In the genomic region with DNA sequence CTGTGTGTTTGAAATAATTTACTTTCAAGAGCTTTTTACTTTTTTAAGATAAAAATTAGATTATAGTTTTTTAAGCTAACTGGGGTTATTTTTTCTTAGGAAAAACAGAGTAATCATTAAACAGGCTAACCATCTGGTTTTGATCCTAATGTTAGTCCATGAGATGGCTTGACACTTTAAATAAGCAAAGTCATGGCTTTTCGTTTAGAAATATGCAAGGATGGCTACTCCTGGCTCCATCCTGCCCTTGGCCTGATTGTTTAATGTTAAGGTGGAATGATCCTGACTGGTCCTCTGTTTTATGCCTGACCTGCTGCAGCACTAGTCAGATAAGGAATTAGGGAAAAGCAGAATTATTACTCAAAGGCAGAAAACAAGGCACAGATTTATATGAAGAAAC, we compare ENCODE assay signal across 25 cellular contexts.
"Had no signal": no experiment of that assay in that cellular context is flagged by ENCODE, and none has a peak within 500 bp of the region (broad histone marks: within the 10 kb centered on the region; RNA-seq: fewer than 3 reads in every experiment).

No MANE protein-coding gene starts in this region.

- H3K4me3 ChIP-seq: dorsolateral prefrontal cortex, hepatocyte, lower lobe of right lung, prostate gland, right atrium auricular region, stomach, testis, upper lobe of left lung had no signal

- H3K36me3 ChIP-seq: brain microvascular endothelial cell, lower lobe of right lung, prostate gland, right atrium auricular region, stomach, upper lobe of left lung had no signal

- H2AFZ ChIP-seq: hepatocyte had no signal

- H3K9me3 Mint-ChIP-seq: activated CD4-positive, alpha-beta T cell treated with anti-CD3 and anti-CD28 coated beads, Interleukin-2, amount 10 ng/mL, durations not matched to agents 24 days and 14 days; activated naive CD4-positive, alpha-beta T cell treated with anti-CD3 and anti-CD28 coated beads for 36 hours; activated T-cell treated with anti-CD3 and anti-CD28 coated beads, Interleukin-2, amount 50 U/mL, for 24 hours; activated T-helper 2 cell treated with anti-CD3 and anti-CD28 coated beads, Interferon-gamma antibody, Interleukin-2, Interleukin-4, amounts not matched to agents 10 μg/mL and 5 μg/mL and 100 μg/mL, durations not matched to agents 14 hours and 24 hours and 36 hours; neural crest cell; stimulated activated effector memory CD8-positive, alpha-beta T cell treated with anti-CD3 and anti-CD28 coated beads, Interleukin-12 subunit alpha, Interleukin-12 subunit beta, amount 100 ng/mL, for 72 hours; T-cell had no signal

- H3K4me3 Mint-ChIP-seq: activated CD4-positive, alpha-beta T cell treated with anti-CD3 and anti-CD28 coated beads, Interleukin-2, amount 10 ng/mL, durations not matched to agents 24 days and 14 days; activated CD8-positive, alpha-beta T cell treated with anti-CD3 and anti-CD28 coated beads, Interleukin-2, amount 10 ng/mL, durations not matched to agents 7 days and 5 days; activated naive CD4-positive, alpha-beta T cell treated with anti-CD3 and anti-CD28 coated beads for 36 hours; activated T-cell treated with anti-CD3 and anti-CD28 coated beads, Interleukin-2, amount 50 U/mL, for 24 hours; neural crest cell; stimulated activated effector memory CD8-positive, alpha-beta T cell treated with anti-CD3 and anti-CD28 coated beads, Interleukin-12 subunit alpha, Interleukin-12 subunit beta, amount 100 ng/mL, for 72 hours; T-cell had no signal

- ATAC-seq: activated CD8-positive, alpha-beta T cell treated with anti-CD3 and anti-CD28 coated beads, Interleukin-2, amount 10 ng/mL, durations not matched to agents 7 days and 5 days; lower lobe of right lung; stimulated activated effector memory CD8-positive, alpha-beta T cell treated with anti-CD3 and anti-CD28 coated beads, Interleukin-12 subunit alpha, Interleukin-12 subunit beta, amount 100 ng/mL, for 72 hours; T-cell had no signal

- H3K79me2 ChIP-seq: hepatocyte had no signal

- H3K9me3 ChIP-seq: lower lobe of right lung, prostate gland, right atrium auricular region, stomach, testis, upper lobe of left lung had no signal

- H3K27me3 ChIP-seq: brain microvascular endothelial cell, dorsolateral prefrontal cortex, hepatocyte, right atrium auricular region, stomach, testis, upper lobe of left lung had no signal

- H3K27ac ChIP-seq: brain microvascular endothelial cell, epithelial cell of prostate, hepatocyte, lower lobe of right lung, prostate gland, testis, upper lobe of left lung had no signal

- H3K4me1 ChIP-seq: prostate gland, testis, upper lobe of left lung had no signal

- H3K27me3 Mint-ChIP-seq: activated T-cell treated with anti-CD3 and anti-CD28 coated beads, Interleukin-2, amount 50 U/mL, for 24 hours had no signal

- DNase-seq: activated CD4-positive, alpha-beta T cell treated with anti-CD3 and anti-CD28 coated beads, Interleukin-2, amount 10 ng/mL, durations not matched to agents 24 days and 14 days; activated CD4-positive, CD25-positive, alpha-beta regulatory T cell; activated CD8-positive, alpha-beta T cell treated with anti-CD3 and anti-CD28 coated beads, Interleukin-2, amount 10 ng/mL, durations not matched to agents 7 days and 5 days; activated naive CD4-positive, alpha-beta T cell treated with anti-CD3 and anti-CD28 coated beads for 36 hours; activated T-cell treated with anti-CD3 and anti-CD28 coated beads, Interleukin-2, amount 50 U/mL, for 24 hours; anterior cingulate cortex; brain microvascular endothelial cell; central memory CD4-positive, alpha-beta T cell; dorsolateral prefrontal cortex; left cardiac atrium; lower lobe of right lung; small intestine; stimulated activated CD4-positive, alpha-beta T cell treated with anti-CD3 and anti-CD28 coated beads, Interleukin-15, amount 100 ng/mL, for 24 hours; stimulated activated CD4-positive, alpha-beta T cell treated with anti-CD3 and anti-CD28 coated beads, Interleukin-4, amount 100 ng/mL, for 24 hours; stomach; T-cell; testis; upper lobe of left lung had no signal

- H3K4me2 ChIP-seq: hepatocyte had no signal

- H3K36me3 Mint-ChIP-seq: stimulated activated effector memory CD8-positive, alpha-beta T cell treated with anti-CD3 and anti-CD28 coated beads, Interleukin-12 subunit alpha, Interleukin-12 subunit beta, amount 100 ng/mL, for 72 hours; T-cell had no signal

- H3K4me1 Mint-ChIP-seq: activated CD4-positive, alpha-beta T cell treated with anti-CD3 and anti-CD28 coated beads, Interleukin-2, amount 10 ng/mL, durations not matched to agents 24 days and 14 days; neural crest cell; stimulated activated effector memory CD8-positive, alpha-beta T cell treated with anti-CD3 and anti-CD28 coated beads, Interleukin-12 subunit alpha, Interleukin-12 subunit beta, amount 100 ng/mL, for 72 hours; T-cell had no signal

- H3K27ac Mint-ChIP-seq: activated CD4-positive, alpha-beta T cell treated with anti-CD3 and anti-CD28 coated beads, Interleukin-2, amount 10 ng/mL, durations not matched to agents 24 days and 14 days; activated CD8-positive, alpha-beta T cell treated with anti-CD3 and anti-CD28 coated beads, Interleukin-2, amount 10 ng/mL, durations not matched to agents 7 days and 5 days; activated naive CD4-positive, alpha-beta T cell treated with anti-CD3 and anti-CD28 coated beads for 36 hours; activated T-cell treated with anti-CD3 and anti-CD28 coated beads, Interleukin-2, amount 50 U/mL, for 24 hours; activated T-helper 2 cell treated with anti-CD3 and anti-CD28 coated beads, Interferon-gamma antibody, Interleukin-2, Interleukin-4, amounts not matched to agents 10 μg/mL and 5 μg/mL and 100 μg/mL, durations not matched to agents 14 hours and 24 hours and 36 hours; stimulated activated effector memory CD8-positive, alpha-beta T cell treated with anti-CD3 and anti-CD28 coated beads, Interleukin-12 subunit alpha, Interleukin-12 subunit beta, amount 100 ng/mL, for 72 hours; T-cell had no signal
